ENCODE assay signal across 8 cellular contexts in the genomic region with DNA sequence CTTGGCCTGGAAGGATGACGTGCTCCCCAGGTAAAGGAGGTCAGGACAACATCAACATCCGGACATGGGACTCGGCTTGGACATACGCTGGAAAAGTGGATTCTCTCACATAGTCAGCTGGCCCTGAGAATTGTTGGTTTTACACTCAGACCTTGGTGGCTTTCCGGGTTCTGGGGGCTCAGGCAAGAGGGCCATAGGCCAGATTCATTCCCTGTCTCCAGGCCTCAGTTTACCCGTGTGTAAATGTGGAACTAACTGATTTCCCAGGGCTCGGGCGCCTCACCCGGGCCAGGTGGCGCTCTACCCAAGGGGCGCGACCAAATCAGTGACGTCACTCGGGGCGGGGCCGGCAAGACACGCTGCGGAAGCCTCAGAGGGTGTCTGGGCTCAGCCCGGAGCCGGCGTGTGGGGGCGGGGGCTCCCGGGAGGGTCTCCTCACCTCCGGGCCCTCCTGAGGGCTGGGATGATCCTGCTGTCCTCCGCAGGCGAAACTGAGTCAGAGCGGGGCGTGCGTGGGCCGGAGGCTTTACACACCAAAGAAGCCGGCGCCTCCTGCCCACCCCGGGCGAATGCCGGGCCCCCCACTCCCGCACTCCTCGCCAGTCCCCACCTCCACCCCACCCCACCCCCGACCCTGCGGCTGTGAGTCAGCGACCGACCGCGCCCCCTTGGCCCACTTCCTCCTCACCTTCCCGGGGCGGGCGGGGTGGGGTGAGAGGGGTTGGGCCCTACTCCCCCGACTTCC. TPM values are rescaled to one million over a fixed set of nuclear protein-coding genes. Genes with fewer than 3 reads are reported as not detected.
A peak's percentile ranks its signal among the peaks of the same experiment; 100 is the strongest.
DNase-seq lines count a peak whose midpoint lies in the region; ATAC-seq and TF ChIP-seq lines count a peak whose summit lies in the region.

No MANE protein-coding gene starts in this region.

- intact Hi-C loops in mammary epithelial cell (cut with micrococcal nuclease): loop anchor here (1.0 to 5.0 kb wide), 4 partner anchors 9 to 136 kb away; partner anchors contain the start of gene RTN2

- H3K4me1 ChIP-seq in mammary epithelial cell (ENCODE audit: insufficient read depth, low read length): peaks cover 17% of the 10 kb centered on the region

- BruUV-seq in mammary epithelial cell (replicated peaks; lab: Mats Ljungman, UMichigan): no TSS peak

- 0% methylated on average over 10 of the region's 47 CpGs for WGBS in mammary epithelial cell (ENCODE audit: low coverage, missing lambda C conversion rate)

- CTCF ChIA-PET in mammary epithelial cell (lab: Charles Lee; ENCODE audit: low non-redundant PET): no interaction called here

- H3K27ac ChIP-seq in mammary epithelial cell (ENCODE audit: insufficient read depth, low read depth, low read length): peak overlapping the region; percentile 90

- H3K4me3 ChIP-seq in WI38 (ENCODE audit: low read depth, low read length) (peak overlapping the region; percentile 83), mammary epithelial cell (replicated peaks in 1 of 3; ENCODE audit: insufficient read depth in 1 of 3, low read depth in 2 of 3, low read length in 3 of 3) (peak overlapping the region; percentile 78 to 95 (median 90))

- no peaks in the 10 kb centered on the region for H4K20me1 ChIP-seq in mammary epithelial cell (ENCODE audit: insufficient read depth, low read length)

- in situ Hi-C loops in mammary epithelial cell (cut with MboI; ENCODE audit: low sequenced_read_pairs in 2 of 2): no loop called here

- dilution Hi-C loops in mammary epithelial cell (cut with HindIII; ENCODE audit: low sequenced_read_pairs): loop anchor here (5.0 kb wide), 3 partner anchors 51 to 186 kb away; partner anchors contain the start of genes QPCTL and SNRPD2

- no peaks in the 10 kb centered on the region for H3K9me3 ChIP-seq in mammary epithelial cell (replicated peaks; ENCODE audit: insufficient read depth, low read length)

- peak overlapping the region; percentile 89 for H3K4me2 ChIP-seq in mammary epithelial cell (ENCODE audit: insufficient read depth, low read depth, low read length)

- DNase-seq in AG08395 (ENCODE audit: low spot score) (peak; percentile 91), NCI-H2171 treated with DMSO at 0.1 percent for 48 hours (lab: John Stamatoyannopoulos, UW) (peak; percentile 87), mammary epithelial cell (peak; percentile 94), iris pigment epithelial cell (ENCODE audit: low read depth) (peak; percentile 94)
- DNase-seq in stimulated activated CD4-positive, alpha-beta T cell treated with anti-CD3 and anti-CD28 coated beads, Interleukin-12 subunit alpha, Interleukin-12 subunit beta, amount 100 ng/mL, for 24 hours (ENCODE audit: low read depth in 2 of 2): peak; percentile 95 to 99

- ATAC-seq in GM18907 (IDR thresholded peaks at IDR 0.05; ENCODE audit: unreplicated experiment) (peak; percentile 56), HG03139 (IDR thresholded peaks at IDR 0.05; ENCODE audit: unreplicated experiment) (peak; percentile 45)

- TF ChIP-seq CTCF in WI38 (IDR thresholded peaks at IDR 0.05; ENCODE audit: low read depth, low read length): peak; percentile 39
- peak; percentile 17 to 69 for TF ChIP-seq CTCF in mammary epithelial cell (conservative IDR thresholded peaks at IDR 0.05 in 1 of 2, IDR thresholded peaks at IDR 0.05 in 1 of 2; ENCODE audit: extremely low read depth in 1 of 2, insufficient read depth in 1 of 2, low read depth in 1 of 2, low read length in 2 of 2)

- peak overlapping the region; percentile 87 for H2AFZ ChIP-seq in mammary epithelial cell (ENCODE audit: low read depth, low read length)

- peak overlapping the region; percentile 58 for H3K9ac ChIP-seq in mammary epithelial cell (ENCODE audit: insufficient read depth, low read length)

- no peaks in the 10 kb centered on the region for H3K27me3 ChIP-seq in mammary epithelial cell (ENCODE audit: insufficient read depth, low read length)

- H3K36me3 ChIP-seq in mammary epithelial cell (ENCODE audit: insufficient read depth, low read length): peaks cover 6% of the 10 kb centered on the region

- peaks cover 48% of the 10 kb centered on the region for H3K79me2 ChIP-seq in mammary epithelial cell (ENCODE audit: insufficient read depth, low read length)

RNA-seq across cellular contexts. Expression of gene VASP, which starts 0.9 kb away (rescaled TPM):
- 100 to 1,000 TPM; 160 to 201 TPM for total RNA-seq in mammary epithelial cell
- 93.9 TPM for polyA plus RNA-seq in mammary epithelial cell
- 122 TPM for polyA minus RNA-seq in mammary epithelial cell

RNA-seq across cellular contexts. Expression of gene PPM1N, which starts 8.2 kb away (rescaled TPM):
- 1 to 10 TPM; 1.3 to 2.1 TPM for total RNA-seq in mammary epithelial cell
- polyA plus RNA-seq in mammary epithelial cell: 2.3 TPM
- not detected for polyA minus RNA-seq in mammary epithelial cell

RNA-seq across cellular contexts. Expression of gene RTN2, which starts 9.6 kb away (rescaled TPM):
- total RNA-seq in mammary epithelial cell: 10 to 100 TPM; 11.0 to 16.9 TPM
- polyA plus RNA-seq in mammary epithelial cell: 11.5 TPM
- 11.9 TPM for polyA minus RNA-seq in mammary epithelial cell

RNA-seq across cellular contexts. Expression of gene FOSB, which starts 38.6 kb away (rescaled TPM):
- total RNA-seq in mammary epithelial cell: 10 to 100 TPM in 1 of 2 donors, 1 to 10 TPM in 1; 1.8 to 49.1 TPM
- polyA plus RNA-seq in mammary epithelial cell: 2.6 TPM
- 27.0 TPM for polyA minus RNA-seq in mammary epithelial cell

Comparison
In these comparisons a context has a peak if more than half of its experiments do, and no peak if none do; other contexts are left out.
1. Peak in every context shown above with its lines: DNase-seq, ATAC-seq, H3K4me3 ChIP-seq and H3K27ac ChIP-seq.